ENCODE assay signal across 13 cellular contexts in the genomic region with DNA sequence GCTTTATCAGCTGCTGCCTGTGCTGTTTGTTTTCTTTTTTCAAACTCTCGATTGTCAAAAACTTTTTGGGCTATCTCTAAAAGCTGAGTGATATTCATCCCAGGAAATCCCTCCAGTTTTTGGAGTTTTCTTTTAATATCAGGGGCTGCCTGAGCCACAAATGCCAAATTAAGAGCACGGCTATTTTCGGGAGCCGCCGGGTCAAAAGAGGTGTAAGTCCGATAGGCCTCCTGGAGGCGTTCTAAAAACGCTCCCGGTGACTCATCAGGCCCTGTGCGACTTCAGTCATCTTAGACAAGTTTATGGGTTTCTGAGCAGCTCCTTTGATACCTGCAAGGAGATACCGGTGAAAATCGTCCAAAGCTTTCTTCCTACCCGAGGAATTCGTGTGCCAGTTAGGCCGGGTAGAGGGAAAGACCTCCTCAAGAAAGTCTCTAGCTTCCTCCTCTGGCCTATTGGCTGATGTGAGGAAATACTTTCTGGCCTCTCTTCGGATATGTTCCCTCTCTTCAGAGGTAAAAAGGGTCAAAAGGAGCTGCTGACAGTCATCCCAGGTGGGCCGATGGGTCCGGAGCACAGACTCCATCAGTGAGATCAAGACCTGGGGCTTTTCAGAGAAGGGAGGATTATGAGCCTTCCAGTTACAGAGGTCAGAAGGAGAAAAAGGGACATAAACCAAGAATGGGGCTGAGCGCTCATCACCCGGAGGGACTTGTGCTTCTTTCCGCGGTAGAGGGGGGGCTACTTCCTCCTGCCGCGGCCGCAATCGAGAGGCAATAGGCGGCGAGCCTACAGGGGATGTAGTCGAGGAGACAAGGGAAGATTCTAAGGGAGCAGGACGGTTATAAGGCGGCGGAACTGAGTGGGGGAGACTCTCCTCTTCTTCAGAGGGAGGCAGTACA.
DNase-seq lines count a peak whose midpoint lies in the region; ATAC-seq and TF ChIP-seq lines count a peak whose summit lies in the region.
"Had no signal": no experiment of that assay in that cellular context is flagged by ENCODE, and none has a peak within 500 bp of the region (broad histone marks: within the 10 kb centered on the region; RNA-seq: fewer than 3 reads in every experiment).

No MANE protein-coding gene starts in this region.

- H3K4me3 ChIP-seq in iPS-18c (ENCODE audit: insufficient read depth, low read depth, low read length) (peak overlapping the region; percentile 34; the same call in 1 of the 2 replicates), psoas muscle (no peak overlapping the region)
- H3K4me3 ChIP-seq: esophagus squamous epithelium, uterus had no signal

- TF ChIP-seq CTCF in WTC11 (IDR thresholded peaks at IDR 0.05) (no peak), psoas muscle (IDR thresholded peaks at IDR 0.05) (no peak)

- peak; percentile 1 for DNase-seq in stimulated activated CD4-positive, alpha-beta T cell treated with anti-CD3 and anti-CD28 coated beads, Interleukin-12 subunit alpha, Interleukin-12 subunit beta, amount 100 ng/mL, for 4 hours
- DNase-seq in stimulated activated CD4-positive, alpha-beta T cell treated with anti-CD3 and anti-CD28 coated beads, Interleukin-4, amount 100 ng/mL, for 24 hours = no peak
- DNase-seq in WTC11 (ENCODE audit: low spot score) (no peak), psoas muscle (no peak), NCI-H69 (lab: John Stamatoyannopoulos, UW) (no peak), SW480 (ENCODE audit: low spot score) (no peak)
- DNase-seq: esophagus squamous epithelium, NCI-H2107, uterus had no signal

- no peaks in the 10 kb centered on the region for H3K36me3 Mint-ChIP-seq in WTC11

- H3K9me3 Mint-ChIP-seq in WTC11 = no peaks in the 10 kb centered on the region

- H3K27me3 ChIP-seq in psoas muscle (ENCODE audit: insufficient read depth in 3 of 3, low read length in 2 of 3) = peaks cover 19 to 99% (median 49%) of the 10 kb centered on the region in 3 donors

- CTCF ChIA-PET in WTC11 (lab: Charles Lee) = interaction anchor here (0.6 to 2.9 kb wide), 22 partner anchors 9 to 871 kb away, joined by 3 to 15 read pairs (median 4); no protein-coding TSS in a partner anchor

- H3K9me3 ChIP-seq in iPS-18c (ENCODE audit: control insufficient read depth, insufficient read depth, low read length) = peaks cover 5% of the 10 kb centered on the region
- H3K9me3 ChIP-seq in psoas muscle = no peaks in the 10 kb centered on the region
- H3K9me3 ChIP-seq: esophagus squamous epithelium, uterus had no signal

- H3K36me3 ChIP-seq in psoas muscle (ENCODE audit: insufficient read depth in 1 of 2, low read depth in 1 of 2) = no peaks in the 10 kb centered on the region
- H3K36me3 ChIP-seq: esophagus squamous epithelium, uterus had no signal

- H3K27ac ChIP-seq in psoas muscle = no peak overlapping the region
- H3K27ac ChIP-seq: esophagus squamous epithelium, KMS-11, uterus had no signal

- intact Hi-C loops in psoas muscle (cut with DNase I) = no loop called here

- no peaks in the 10 kb centered on the region for H3K4me1 ChIP-seq in psoas muscle
- H3K4me1 ChIP-seq: esophagus squamous epithelium, uterus had no signal

- no peak; the same call in 1 of the 2 replicates for ATAC-seq in WTC11
- no peak for ATAC-seq in psoas muscle
- ATAC-seq in GM21360 (IDR thresholded peaks at IDR 0.05; ENCODE audit: unreplicated experiment) = no peak
- ATAC-seq: activated T-helper 17 cell treated with anti-CD3 and anti-CD28 coated beads, Interleukin-2, amount 50 U/mL, for 72 hours had no signal

- 7 to 10% (median 10%) methylated on average over 32 of the region's 32 CpGs for WGBS in psoas muscle, 3 donors

- peak overlapping the region; percentile 74 for H3K4me3 Mint-ChIP-seq in WTC11
- H3K4me3 Mint-ChIP-seq: activated T-helper 17 cell treated with anti-CD3 and anti-CD28 coated beads, Interleukin-2, amount 50 U/mL, for 72 hours had no signal

- POLR2A ChIA-PET in WTC11 (lab: Charles Lee) = no interaction called here

- H3K4me1 Mint-ChIP-seq in WTC11 = peaks cover 89% of the 10 kb centered on the region
- H3K4me1 Mint-ChIP-seq: activated T-helper 17 cell treated with anti-CD3 and anti-CD28 coated beads, Interleukin-2, amount 50 U/mL, for 72 hours had no signal

- no peak overlapping the region; the same call in 1 of the 2 replicates for H3K27ac Mint-ChIP-seq in WTC11
- H3K27ac Mint-ChIP-seq: activated T-helper 17 cell treated with anti-CD3 and anti-CD28 coated beads, Interleukin-2, amount 50 U/mL, for 72 hours had no signal

- H3K27me3 Mint-ChIP-seq in WTC11 (ENCODE audit: low read depth) = peaks cover 97% of the 10 kb centered on the region

TF ChIP-seq in WTC11, 78 proteins besides CTCF, POLR2A, EP300 and RAD21:
- no peak for TF ChIP-seq ZNF671 (CRISPR knock-in tag; IDR thresholded peaks at IDR 0.05)
- TF ChIP-seq ZNF317 (CRISPR knock-in tag; IDR thresholded peaks at IDR 0.05; ENCODE audit: borderline replicate concordance, low read depth) = no peak
- TF ChIP-seq GABPB1 (CRISPR knock-in tag; IDR thresholded peaks at IDR 0.05) = no peak
- TF ChIP-seq NFATC4 (CRISPR knock-in tag; IDR thresholded peaks at IDR 0.05) = no peak
- no peak for TF ChIP-seq SMAD4 (CRISPR knock-in tag; IDR thresholded peaks at IDR 0.05)
- TF ChIP-seq MYBL2 (CRISPR knock-in tag; IDR thresholded peaks at IDR 0.05) = no peak
